Comparison of ENCODE assay signal across 14 cellular contexts in the genomic region with DNA sequence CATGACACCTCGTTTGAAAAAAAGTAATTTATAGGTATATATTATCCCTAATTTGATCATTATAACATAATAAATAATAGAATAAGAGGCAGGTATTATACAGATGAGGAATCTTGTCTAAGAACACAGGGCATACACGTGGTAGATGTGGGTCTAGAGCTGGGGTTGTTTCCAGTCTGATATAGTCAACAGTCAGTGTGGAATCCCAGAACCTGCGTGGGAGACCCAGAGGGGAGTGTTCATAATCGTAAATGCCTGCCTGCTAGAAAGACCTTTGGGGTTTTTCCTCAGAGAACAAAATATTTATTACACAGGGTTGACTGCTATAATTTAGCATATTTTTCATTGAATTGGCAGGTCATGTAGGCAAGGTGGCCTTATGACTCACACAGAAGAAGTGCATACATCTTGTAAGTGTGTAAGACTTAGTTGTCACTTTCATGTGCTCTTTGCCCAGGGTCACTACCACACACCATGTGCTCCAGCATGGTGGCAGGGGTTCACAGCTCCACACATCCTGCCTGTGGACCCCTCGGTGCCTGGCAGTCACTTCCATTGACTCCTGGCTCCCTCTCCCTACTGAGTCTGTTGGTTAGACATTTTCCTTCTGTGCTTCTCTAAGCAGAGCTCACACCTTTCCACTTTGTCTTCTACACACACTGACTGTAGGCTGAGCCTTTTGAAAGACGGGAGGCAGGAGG.
DNase-seq lines count a peak whose midpoint lies in the region; ATAC-seq and TF ChIP-seq lines count a peak whose summit lies in the region.
"Had no signal": no experiment of that assay in that cellular context is flagged by ENCODE, and none has a peak within 500 bp of the region (broad histone marks: within the 10 kb centered on the region; RNA-seq: fewer than 3 reads in every experiment).

No MANE protein-coding gene starts in this region.

- peak overlapping the region in 8 of 11 experiments; percentile 4 to 95 (median 14); a peak in 7 of 22 replicates for H3K4me2 ChIP-seq in BLaER1 treated with 17β-estradiol and CSF1 and Interleukin-3, amounts not matched to agents 10 nM and 100 nM

- H3K4me3 ChIP-seq in BLaER1 treated with 17β-estradiol and CSF1 and Interleukin-3, amounts not matched to agents 10 nM and 100 nM, result no peak overlapping the region
- H3K4me3 ChIP-seq: upper lobe of right lung had no signal

- peaks cover 4% of the 10 kb centered on the region for H3K36me3 Mint-ChIP-seq in T-helper 1 cell treated with Interleukin-12 subunit alpha and Interleukin-12 subunit beta and Interleukin-4 antibody, amounts not matched to agents 30 μg/mL and 1 μg/mL, for 36 hours (ENCODE audit: low read depth)
- no peaks in the 10 kb centered on the region for H3K36me3 Mint-ChIP-seq in activated T-cell treated with anti-CD3 and anti-CD28 coated beads, Interleukin-2, amount 50 U/mL, for 72 hours (ENCODE audit: insufficient read depth in 2 of 2)
- no peaks in the 10 kb centered on the region for H3K36me3 Mint-ChIP-seq in naive thymus-derived CD8-positive, alpha-beta T cell
- no peaks in the 10 kb centered on the region for H3K36me3 Mint-ChIP-seq in WTC11
- no peaks in the 10 kb centered on the region for H3K36me3 Mint-ChIP-seq in HFFc6 (ENCODE audit: low read depth)

- H3K27me3 Mint-ChIP-seq in T-helper 1 cell treated with Interleukin-12 subunit alpha and Interleukin-12 subunit beta and Interleukin-4 antibody, amounts not matched to agents 30 μg/mL and 1 μg/mL, for 36 hours (ENCODE audit: low read depth), result no peaks in the 10 kb centered on the region
- H3K27me3 Mint-ChIP-seq in activated T-cell treated with anti-CD3 and anti-CD28 coated beads, Interleukin-2, amount 50 U/mL, for 72 hours (ENCODE audit: low read depth), result no peaks in the 10 kb centered on the region
- H3K27me3 Mint-ChIP-seq in naive thymus-derived CD8-positive, alpha-beta T cell, result no peaks in the 10 kb centered on the region
- H3K27me3 Mint-ChIP-seq in WTC11 (ENCODE audit: low read depth) (no peaks in the 10 kb centered on the region), HFFc6 (ENCODE audit: insufficient read depth) (peaks cover 4% of the 10 kb centered on the region)

- TF ChIP-seq CTCF in WTC11 (IDR thresholded peaks at IDR 0.05) (no peak), HFFc6 (IDR thresholded peaks at IDR 0.05) (no peak)

- no peaks in the 10 kb centered on the region for H4K20me1 ChIP-seq in BLaER1 treated with 17β-estradiol and CSF1 and Interleukin-3, amounts not matched to agents 10 nM and 100 nM

- no peak overlapping the region for H3K4me3 Mint-ChIP-seq in T-helper 1 cell treated with Interleukin-12 subunit alpha and Interleukin-12 subunit beta and Interleukin-4 antibody, amounts not matched to agents 30 μg/mL and 1 μg/mL, for 36 hours
- H3K4me3 Mint-ChIP-seq in activated T-cell treated with anti-CD3 and anti-CD28 coated beads, Interleukin-2, amount 50 U/mL, for 72 hours, result peak overlapping the region; percentile 62 to 67
- peak overlapping the region in 4 of 10 donors; percentile 0 to 70 (median 29) for H3K4me3 Mint-ChIP-seq in naive thymus-derived CD8-positive, alpha-beta T cell
- H3K4me3 Mint-ChIP-seq in WTC11 (no peak overlapping the region), HFFc6 (no peak overlapping the region)

- H3K36me3 ChIP-seq in BLaER1 treated with 17β-estradiol and CSF1 and Interleukin-3, amounts not matched to agents 10 nM and 100 nM, result no peaks in the 10 kb centered on the region
- H3K36me3 ChIP-seq: upper lobe of right lung had no signal

- POLR2A ChIA-PET in naive thymus-derived CD8-positive, alpha-beta T cell (lab: Charles Lee), result interaction anchor here (0.6 to 15.2 kb wide), 5 partner anchors 15 to 133 kb away, joined by 3 to 442 read pairs (median 3); a partner anchor contains a TSS
- POLR2A ChIA-PET in WTC11 (lab: Charles Lee), result no interaction called here

- peaks cover 69 to 97% (median 93%) of the 10 kb centered on the region in 10 experiments for H3K4me1 ChIP-seq in BLaER1 treated with 17β-estradiol and CSF1 and Interleukin-3, amounts not matched to agents 10 nM and 100 nM
- H3K4me1 ChIP-seq: parathyroid adenoma, upper lobe of right lung had no signal

- H3K9me3 Mint-ChIP-seq in T-helper 1 cell treated with Interleukin-12 subunit alpha and Interleukin-12 subunit beta and Interleukin-4 antibody, amounts not matched to agents 30 μg/mL and 1 μg/mL, for 36 hours, result no peaks in the 10 kb centered on the region
- no peaks in the 10 kb centered on the region for H3K9me3 Mint-ChIP-seq in activated T-cell treated with anti-CD3 and anti-CD28 coated beads, Interleukin-2, amount 50 U/mL, for 72 hours
- H3K9me3 Mint-ChIP-seq in naive thymus-derived CD8-positive, alpha-beta T cell, result no peaks in the 10 kb centered on the region
- no peaks in the 10 kb centered on the region for H3K9me3 Mint-ChIP-seq in WTC11
- H3K9me3 Mint-ChIP-seq in HFFc6, result peaks cover 42% of the 10 kb centered on the region

- H3K27ac ChIP-seq in BLaER1 treated with 17β-estradiol and CSF1 and Interleukin-3, amounts not matched to agents 10 nM and 100 nM, result 0 out of 22 replicates have a peak overlapping the region, but pooled peaks of 1 of the 11 experiments have one; percentile 1
- H3K27ac ChIP-seq: parathyroid adenoma, upper lobe of right lung had no signal

- ATAC-seq in activated T-cell treated with anti-CD3 and anti-CD28 coated beads, Interleukin-2, amount 50 U/mL, for 72 hours (replicated peaks in 1 of 2), result peak; percentile 59 to 62
- ATAC-seq in naive thymus-derived CD8-positive, alpha-beta T cell, result no peak
- ATAC-seq in WTC11 (no peak), HG03439 (IDR thresholded peaks at IDR 0.05; ENCODE audit: unreplicated experiment) (no peak)
- ATAC-seq: upper lobe of right lung had no signal

- DNase-seq in activated T-cell treated with anti-CD3 and anti-CD28 coated beads, Interleukin-2, amount 50 U/mL, for 72 hours, result peak; percentile 53 to 57
- DNase-seq in naive thymus-derived CD8-positive, alpha-beta T cell, result no peak
- no peak for DNase-seq in NCI-H2081 treated with DMSO at 0.1 percent for 48 hours (lab: John Stamatoyannopoulos, UW)
- DNase-seq in WTC11 (ENCODE audit: low spot score), result no peak
- no peak for DNase-seq in HFFc6
- DNase-seq: foreskin fibroblast, NCI-H2029, NCI-H69, small intestine, upper lobe of right lung had no signal

- no peak overlapping the region for H3K9ac ChIP-seq in BLaER1 treated with 17β-estradiol and CSF1 and Interleukin-3, amounts not matched to agents 10 nM and 100 nM
- H3K9ac ChIP-seq: parathyroid adenoma had no signal

- H3K27ac Mint-ChIP-seq in T-helper 1 cell treated with Interleukin-12 subunit alpha and Interleukin-12 subunit beta and Interleukin-4 antibody, amounts not matched to agents 30 μg/mL and 1 μg/mL, for 36 hours, result peak overlapping the region; percentile 78
- H3K27ac Mint-ChIP-seq in activated T-cell treated with anti-CD3 and anti-CD28 coated beads, Interleukin-2, amount 50 U/mL, for 72 hours, result peak overlapping the region; percentile 98
- H3K27ac Mint-ChIP-seq in naive thymus-derived CD8-positive, alpha-beta T cell, result peak overlapping the region in 7 of 10 donors; percentile 7 to 93 (median 83)
- H3K27ac Mint-ChIP-seq in WTC11, result no peak overlapping the region
- no peak overlapping the region for H3K27ac Mint-ChIP-seq in HFFc6

- H3K4me1 Mint-ChIP-seq in T-helper 1 cell treated with Interleukin-12 subunit alpha and Interleukin-12 subunit beta and Interleukin-4 antibody, amounts not matched to agents 30 μg/mL and 1 μg/mL, for 36 hours (ENCODE audit: low read depth), result peaks cover 89% of the 10 kb centered on the region
- peaks cover 100% of the 10 kb centered on the region for H3K4me1 Mint-ChIP-seq in activated T-cell treated with anti-CD3 and anti-CD28 coated beads, Interleukin-2, amount 50 U/mL, for 72 hours (ENCODE audit: low read depth)
- peaks cover 66 to 99% (median 94%) of the 10 kb centered on the region in 4 donors for H3K4me1 Mint-ChIP-seq in naive thymus-derived CD8-positive, alpha-beta T cell
- H3K4me1 Mint-ChIP-seq in WTC11 (peaks cover 1% of the 10 kb centered on the region), HFFc6 (ENCODE audit: low read depth) (no peaks in the 10 kb centered on the region)

- H3K27me3 ChIP-seq in BLaER1 treated with 17β-estradiol and CSF1 and Interleukin-3, amounts not matched to agents 10 nM and 100 nM, result no peaks in the 10 kb centered on the region
- H3K27me3 ChIP-seq: upper lobe of right lung had no signal

- H3K9me3 ChIP-seq in BLaER1 treated with 17β-estradiol and CSF1 and Interleukin-3, amounts not matched to agents 10 nM and 100 nM (replicated peaks in 1 of 11), result no peaks in the 10 kb centered on the region
- H3K9me3 ChIP-seq: upper lobe of right lung had no signal

- CTCF ChIA-PET in WTC11 (lab: Charles Lee), result no interaction called here

TF ChIP-seq in WTC11, 78 proteins besides CTCF, POLR2A, EP300 and RAD21 (continues in another document):
- TF ChIP-seq ZNF317 (CRISPR knock-in tag; IDR thresholded peaks at IDR 0.05; ENCODE audit: borderline replicate concordance, low read depth), result no peak
- no peak for TF ChIP-seq GRHL2 (CRISPR knock-in tag; IDR thresholded peaks at IDR 0.05; ENCODE audit: insufficient replicate concordance, severe bottlenecking)
- TF ChIP-seq, protein P1, sequence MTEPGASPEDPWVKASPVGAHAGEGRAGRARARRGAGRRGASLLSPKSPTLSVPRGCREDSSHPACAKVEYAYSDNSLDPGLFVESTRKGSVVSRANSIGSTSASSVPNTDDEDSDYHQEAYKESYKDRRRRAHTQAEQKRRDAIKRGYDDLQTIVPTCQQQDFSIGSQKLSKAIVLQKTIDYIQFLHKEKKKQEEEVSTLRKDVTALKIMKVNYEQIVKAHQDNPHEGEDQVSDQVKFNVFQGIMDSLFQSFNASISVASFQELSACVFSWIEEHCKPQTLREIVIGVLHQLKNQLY (CRISPR knock-in tag; IDR thresholded peaks at IDR 0.05), result no peak
- no peak for TF ChIP-seq ZNF232 (CRISPR knock-in tag; IDR thresholded peaks at IDR 0.05)

Comparison
In these comparisons a context has a peak if more than half of its experiments do, and no peak if none do; other contexts are left out.
1. H3K27ac Mint-ChIP-seq: peak in T-helper 1 cell treated with Interleukin-12 subunit alpha and Interleukin-12 subunit beta and Interleukin-4 antibody, amounts not matched to agents 30 μg/mL and 1 μg/mL, for 36 hours (single experiment), activated T-cell treated with anti-CD3 and anti-CD28 coated beads, Interleukin-2, amount 50 U/mL, for 72 hours (single experiment) and naive thymus-derived CD8-positive, alpha-beta T cell (7 of 10); none in WTC11 (single experiment) and HFFc6 (single experiment).
2. H3K4me3 Mint-ChIP-seq: peak in activated T-cell treated with anti-CD3 and anti-CD28 coated beads, Interleukin-2, amount 50 U/mL, for 72 hours (2 of 2); none in T-helper 1 cell treated with Interleukin-12 subunit alpha and Interleukin-12 subunit beta and Interleukin-4 antibody, amounts not matched to agents 30 μg/mL and 1 μg/mL, for 36 hours (single experiment), WTC11 (single experiment) and HFFc6 (single experiment).
3. ATAC-seq: peak in activated T-cell treated with anti-CD3 and anti-CD28 coated beads, Interleukin-2, amount 50 U/mL, for 72 hours (2 of 2); none in naive thymus-derived CD8-positive, alpha-beta T cell (0 of 2), WTC11 (single experiment) and HG03439 (single experiment).
4. DNase-seq: peak in activated T-cell treated with anti-CD3 and anti-CD28 coated beads, Interleukin-2, amount 50 U/mL, for 72 hours (2 of 2); none in naive thymus-derived CD8-positive, alpha-beta T cell (0 of 10), NCI-H2081 treated with DMSO at 0.1 percent for 48 hours (single experiment), WTC11 (single experiment) and HFFc6 (single experiment).